In the genomic region with DNA sequence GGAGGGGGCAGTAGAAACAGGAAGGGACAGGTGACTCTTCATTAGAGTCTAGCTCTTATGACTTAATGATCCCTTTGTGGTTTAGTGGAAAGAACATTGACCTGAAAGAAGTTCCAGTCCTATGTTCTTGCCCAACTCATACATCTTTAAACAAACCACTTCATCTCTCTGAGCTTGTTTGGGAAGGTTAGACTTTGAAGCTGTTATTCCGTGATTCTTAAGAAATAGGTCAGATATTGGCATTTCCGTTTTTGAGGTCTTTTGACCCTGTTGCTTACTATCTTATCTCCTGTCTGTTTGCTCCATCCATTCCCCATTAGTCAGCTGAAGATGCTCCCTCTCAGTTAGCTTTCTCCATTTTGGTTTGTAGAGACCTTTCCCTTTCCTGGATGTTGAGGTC, we compare ENCODE assay signal across 17 cellular contexts. TPM values are rescaled to one million over a fixed set of nuclear protein-coding genes. Genes with fewer than 3 reads are reported as not detected.
DNase-seq lines count a peak whose midpoint lies in the region; ATAC-seq, FAIRE-seq and TF ChIP-seq lines count a peak whose summit lies in the region.
"Had no signal": no experiment of that assay in that cellular context is flagged by ENCODE, and none has a peak within 500 bp of the region (broad histone marks: within the 10 kb centered on the region; RNA-seq: fewer than 3 reads in every experiment).

No MANE protein-coding gene starts in this region.

- H3K27me3 Mint-ChIP-seq in GM23338 (ENCODE audit: insufficient read depth, low read depth, poor library complexity): peaks cover 2% of the 10 kb centered on the region
- no peaks in the 10 kb centered on the region for H3K27me3 Mint-ChIP-seq in naive thymus-derived CD8-positive, alpha-beta T cell
- H3K27me3 Mint-ChIP-seq: CD4-positive, alpha-beta memory T cell had no signal

- no peaks in the 10 kb centered on the region for H3K9me3 Mint-ChIP-seq in GM23338
- H3K9me3 Mint-ChIP-seq in naive thymus-derived CD8-positive, alpha-beta T cell: no peaks in the 10 kb centered on the region
- H3K9me3 Mint-ChIP-seq: CD4-positive, alpha-beta memory T cell; H9 had no signal

- no peaks in the 10 kb centered on the region for H3K4me1 Mint-ChIP-seq in GM23338
- peaks cover 2 to 24% (median 18%) of the 10 kb centered on the region in 4 donors for H3K4me1 Mint-ChIP-seq in naive thymus-derived CD8-positive, alpha-beta T cell
- H3K4me1 Mint-ChIP-seq: H9 had no signal

- H2AFZ ChIP-seq in GM23338: no peak overlapping the region
- H2AFZ ChIP-seq: GM23248 had no signal

- no peak overlapping the region for H3K27ac Mint-ChIP-seq in GM23338
- H3K27ac Mint-ChIP-seq in naive thymus-derived CD8-positive, alpha-beta T cell: peak overlapping the region in 3 of 10 donors; percentile 0 to 76 (median 10)
- H3K27ac Mint-ChIP-seq: H9 had no signal

- no peak for TF ChIP-seq CTCF in D721Med (IDR thresholded peaks at IDR 0.05; ENCODE audit: insufficient read depth, missing control alignments)
- no peak for TF ChIP-seq CTCF in GM23338 (conservative IDR thresholded peaks at IDR 0.05; ENCODE audit: low read depth in 2 of 2)

- H3K4me3 ChIP-seq in GM23338: no peak overlapping the region
- H3K4me3 ChIP-seq: GM23248 had no signal

- H3K4me1 ChIP-seq in GM23338 (ENCODE audit: insufficient read depth): no peaks in the 10 kb centered on the region

- no peaks in the 10 kb centered on the region for H3K27me3 ChIP-seq in GM23338 (ENCODE audit: insufficient read depth)

- peaks cover 11% of the 10 kb centered on the region; the same call in 1 of the 2 replicates for H3K36me3 ChIP-seq in GM23338 (ENCODE audit: insufficient read depth)

- H3F3A ChIP-seq in GM23338 (replicated peaks; ENCODE audit: low read depth): no peaks in the 10 kb centered on the region

- TF ChIP-seq POLR2A in GM12892 (IDR thresholded peaks at IDR 0.05; ENCODE audit: low read depth, low read length): no peak

- peaks cover 27% of the 10 kb centered on the region; the same call in 2 of the 3 replicates for H3K36me3 Mint-ChIP-seq in GM23338 (ENCODE audit: low read depth)
- H3K36me3 Mint-ChIP-seq in naive thymus-derived CD8-positive, alpha-beta T cell: peaks cover 6 to 95% (median 26%) of the 10 kb centered on the region in 3 donors

- H4K20me1 ChIP-seq in GM23338 (replicated peaks; ENCODE audit: insufficient read depth): no peaks in the 10 kb centered on the region; the same call in 1 of the 2 replicates

- DNase-seq in D721Med (ENCODE audit: insufficient read length, low spot score) (no peak), GM12892 (ENCODE audit: insufficient read length) (no peak), amniotic epithelial cell (ENCODE audit: low read depth) (peak; percentile 57), GM23338 (ENCODE audit: low spot score) (no peak)
- no peak for DNase-seq in naive thymus-derived CD8-positive, alpha-beta T cell
- no peak for DNase-seq in activated naive CD4-positive, alpha-beta T cell treated with Interleukin-2 at 50 U/mL for 16 hours
- DNase-seq: C1 segment of cervical spinal cord; Calu3; CD4-positive, alpha-beta memory T cell; COR-L47; DMS153; DND-41; GM23248; H9 had no signal

- no peak overlapping the region for H3K4me2 ChIP-seq in GM23338

- POLR2A ChIA-PET in naive thymus-derived CD8-positive, alpha-beta T cell (lab: Charles Lee): no interaction called here

- ATAC-seq in GM23338: no peak
- ATAC-seq in naive thymus-derived CD8-positive, alpha-beta T cell: no peak
- ATAC-seq: HCT116 had no signal

- no peaks in the 10 kb centered on the region for H3K79me2 ChIP-seq in GM23338 (replicated peaks; ENCODE audit: insufficient read depth)

- H3K27ac ChIP-seq in GM23338 (ENCODE audit: low read depth): no peak overlapping the region
- H3K27ac ChIP-seq: GM23248 had no signal

- H3K9me2 ChIP-seq in GM23338 (ENCODE audit: insufficient read depth): no peaks in the 10 kb centered on the region

- no peak overlapping the region for H3K4me3 Mint-ChIP-seq in GM23338
- H3K4me3 Mint-ChIP-seq in naive thymus-derived CD8-positive, alpha-beta T cell: no peak overlapping the region
- H3K4me3 Mint-ChIP-seq: CD4-positive, alpha-beta memory T cell; H9 had no signal

- FAIRE-seq in D721Med (lab: Jason Lieb, UNC) (peak; percentile 66), GM12892 (lab: Jason Lieb, UNC) (peak; percentile 54)
- FAIRE-seq: G401.6, GM19239 had no signal

TF ChIP-seq in GM23338, 12 proteins besides CTCF, POLR2A, EP300 and RAD21:
- no peak for TF ChIP-seq JUNB (IDR thresholded peaks at IDR 0.05; ENCODE audit: unreplicated experiment)
- TF ChIP-seq POLR2AphosphoS5 (IDR thresholded peaks at IDR 0.05; ENCODE audit: low read depth): no peak
- no peak for TF ChIP-seq ETS1 (IDR thresholded peaks at IDR 0.05)
- no peak for TF ChIP-seq EZH2phosphoT487 (IDR thresholded peaks at IDR 0.05; ENCODE audit: unreplicated experiment)
- no peak for TF ChIP-seq ZNF331 (CRISPR knock-in tag; IDR thresholded peaks at IDR 0.05; ENCODE audit: low read depth)
- no peak for TF ChIP-seq EZH2 (IDR thresholded peaks at IDR 0.05; ENCODE audit: low read depth, unreplicated experiment)

RNA-seq across cellular contexts. Expression of gene MTR, which starts 38.5 kb away (rescaled TPM):
- 23.7 TPM for polyA plus RNA-seq in GM12892 (2012; ENCODE audit: missing spikeins)
- total RNA-seq in GM23338 (2014; rRNA removed; shearing (Covaris generic)): 20.0 and 20.4 TPM in 2 replicates
- 6.3 and 6.4 TPM in 2 replicates for polyA plus RNA-seq in GM23338 (2016; fragmentation: Nextera tagmentation; extraction: Ambion mirVana)
- total RNA-seq in naive thymus-derived CD8-positive, alpha-beta T cell: 10 to 100 TPM; 67.1 to 67.9 TPM
- polyA plus RNA-seq in naive thymus-derived CD8-positive, alpha-beta T cell: 10 to 100 TPM; 14.8 to 25.6 (median 18.3) TPM
